8 cellular contexts compared by ENCODE assay signal in genomic region chr15:63188937-63189871, GRCh38. TPM values are rescaled to one million over a fixed set of nuclear protein-coding genes. Genes with fewer than 3 reads are reported as not detected.
DNase-seq lines count a peak whose midpoint lies in the region; ATAC-seq and TF ChIP-seq lines count a peak whose summit lies in the region.

TSS of gene RAB8B (plus strand) at chr15:63189606. CDS start at chr15:63189625, 19 bp downstream.

- DNase-seq in COR-L47 (lab: John Stamatoyannopoulos, UW) (peak; percentile 97), GM20000 (ENCODE audit: low spot score) (peak; percentile 92), HT-29 (ENCODE audit: low spot score) (peak; percentile 95), NOMO-1 treated with DMSO at 0.1 percent for 48 hours (lab: John Stamatoyannopoulos, UW; ENCODE audit: unreplicated experiment) (peak; percentile 92), memory B cell (ENCODE audit: low spot score in 2 of 2) (peak; percentile 91 to 95)
- peak; percentile 97 to 98 (median 98) for DNase-seq in activated CD8-positive, alpha-beta memory T cell treated with anti-CD3 and anti-CD28 coated beads for 48 hours (ENCODE audit: low read depth in 2 of 3, low spot score in 2 of 3)
- peak; percentile 93 to 94 (median 94) for DNase-seq in effector memory CD8-positive, alpha-beta T cell
- peak; percentile 95 for DNase-seq in stimulated activated CD8-positive, alpha-beta memory T cell treated with anti-CD3 and anti-CD28 coated beads, Interleukin-12 subunit alpha, Interleukin-12 subunit beta, amount 100 ng/mL, for 1 hour (ENCODE audit: low read depth)

- peak; percentile 71 for ATAC-seq in effector memory CD8-positive, alpha-beta T cell (replicated peaks)
- peak; percentile 74 for ATAC-seq in memory B cell (ENCODE audit: low read depth)

- H3K4me1 Mint-ChIP-seq in effector memory CD8-positive, alpha-beta T cell (ENCODE audit: low read depth in 2 of 2), result peaks cover 40 to 46% of the 10 kb centered on the region in 2 donors
- H3K4me1 Mint-ChIP-seq in memory B cell, result peaks cover 39% of the 10 kb centered on the region

- peak within 1 kb of the TSS; percentile 90 to 98 for H3K4me3 Mint-ChIP-seq in effector memory CD8-positive, alpha-beta T cell
- H3K4me3 Mint-ChIP-seq in memory B cell, result peak within 1 kb of the TSS; percentile 96

- peaks cover 30% of the 10 kb centered on the region for H3K36me3 Mint-ChIP-seq in effector memory CD8-positive, alpha-beta T cell (ENCODE audit: insufficient read depth)
- H3K36me3 Mint-ChIP-seq in memory B cell, result peaks cover 2% of the 10 kb centered on the region

- H3K27me3 Mint-ChIP-seq in effector memory CD8-positive, alpha-beta T cell, result no peaks in the 10 kb centered on the region
- H3K27me3 Mint-ChIP-seq in memory B cell, result no peaks in the 10 kb centered on the region

- no peaks in the 10 kb centered on the region for H3K9me3 Mint-ChIP-seq in effector memory CD8-positive, alpha-beta T cell
- no peaks in the 10 kb centered on the region for H3K9me3 Mint-ChIP-seq in memory B cell

- H3K27ac Mint-ChIP-seq in effector memory CD8-positive, alpha-beta T cell, result peak within 1 kb of the TSS; percentile 89 to 97
- peak within 1 kb of the TSS; percentile 99 for H3K27ac Mint-ChIP-seq in memory B cell

- TF ChIP-seq CTCF in GM20000 (IDR thresholded peaks at IDR 0.05; ENCODE audit: extremely low read depth, missing control alignments), result no peak

RNA-seq across cellular contexts. Expression of gene RAB8B, which starts in this region (rescaled TPM):
- total RNA-seq in HT-29 (2014; rRNA removed; shearing (Covaris generic)), result 1.6 and 3.4 TPM in 2 replicates

Comparison
In these comparisons a context has a peak if more than half of its experiments do, and no peak if none do; other contexts are left out.
1. Peak in every context shown above with its lines: DNase-seq and ATAC-seq.